In genomic region chr4:175953960-175954521, GRCh38 we compare ENCODE assay signal across 10 cellular contexts.
DNase-seq lines count a peak whose midpoint lies in the region; ATAC-seq and TF ChIP-seq lines count a peak whose summit lies in the region.
"Had no signal": no experiment of that assay in that cellular context is flagged by ENCODE, and none has a peak within 500 bp of the region (broad histone marks: within the 10 kb centered on the region; RNA-seq: fewer than 3 reads in every experiment).

No MANE protein-coding gene starts in this region.

- 0 out of 2 replicates have a peak, but pooled peaks cover 4% of the 10 kb centered on the region for H3K9me3 ChIP-seq in OCI-LY1 (ENCODE audit: low read length)

- H4K20me1 ChIP-seq in OCI-LY1 (ENCODE audit: insufficient read depth, low read length), result no peaks in the 10 kb centered on the region

- H3K27ac ChIP-seq in 22Rv1 (no peak overlapping the region), OCI-LY1 (ENCODE audit: low read depth, low read length, poor library complexity, severe bottlenecking) (peak overlapping the region; percentile 87)

- H3K4me2 ChIP-seq in OCI-LY1 (ENCODE audit: low read length), result peak overlapping the region; percentile 18; the same call in 1 of the 2 replicates

- H3K9me2 ChIP-seq in OCI-LY1 (ENCODE audit: low read depth, low read length), result no peaks in the 10 kb centered on the region

- TF ChIP-seq CTCF in 22Rv1 (IDR thresholded peaks at IDR 0.05), result peak; percentile 36
- TF ChIP-seq CTCF in OCI-LY1 (IDR thresholded peaks at IDR 0.05; ENCODE audit: low read length), result peak; percentile 52

- H3K9ac ChIP-seq in OCI-LY1 (ENCODE audit: low read length), result peak overlapping the region; percentile 16; the same call in 1 of the 2 replicates

- no peaks in the 10 kb centered on the region for H3F3A ChIP-seq in OCI-LY1 (ENCODE audit: insufficient read depth, low read length)

- no peak for DNase-seq in GM03348 (ENCODE audit: low spot score)
- no peak for DNase-seq in activated effector memory CD4-positive, alpha-beta T cell treated with Interleukin-2 at 50 U/mL for 16 hours
- DNase-seq in activated CD4-positive, alpha-beta T cell treated with anti-CD3 and anti-CD28 coated beads, Interleukin-2, amount 50 U/mL, for 1 hour, result no peak
- DNase-seq in activated T-cell treated with anti-CD3 and anti-CD28 coated beads, Interleukin-2, amount 50 U/mL, for 48 hours, result no peak
- DNase-seq: C1 segment of cervical spinal cord, NCI-H524 had no signal

- H3K4me3 ChIP-seq in OCI-LY1 (ENCODE audit: low read depth, low read length, poor library complexity, severe bottlenecking), result no peak overlapping the region

- no peak overlapping the region for H2AFZ ChIP-seq in OCI-LY1 (ENCODE audit: low read length)

- ATAC-seq in GM18870 (IDR thresholded peaks at IDR 0.05; ENCODE audit: unreplicated experiment) (peak; percentile 87), HG02852 (IDR thresholded peaks at IDR 0.05; ENCODE audit: unreplicated experiment) (peak; percentile 92)

- H3K79me2 ChIP-seq in OCI-LY1 (ENCODE audit: insufficient read depth, low read length), result no peaks in the 10 kb centered on the region

- peaks cover 16% of the 10 kb centered on the region for H3K4me1 ChIP-seq in OCI-LY1 (ENCODE audit: insufficient read depth, low read length, severe bottlenecking)

- no peaks in the 10 kb centered on the region for H3K27me3 ChIP-seq in OCI-LY1 (ENCODE audit: insufficient read depth, low read length)

- H3K36me3 ChIP-seq in OCI-LY1 (ENCODE audit: insufficient read depth, low read length), result 0 out of 2 replicates have a peak, but pooled peaks cover 4% of the 10 kb centered on the region
